In genomic region chr12:56375598-56376434, GRCh38 we compare ENCODE assay signal across 1 cellular context.
TF ChIP-seq lines count a peak whose summit lies in the region.

No MANE protein-coding gene starts in this region.

TF ChIP-seq in K562, 482 proteins besides CTCF, POLR2A, EP300 and RAD21 (continues in another document):
- TF ChIP-seq MXI1 (IDR thresholded peaks at IDR 0.05; ENCODE audit: low read depth, low read length) (no peak), ATF6 (CRISPR knock-in tag; IDR thresholded peaks at IDR 0.05) (no peak), SMARCA4 (IDR thresholded peaks at IDR 0.05) (peak; percentile 56; the same call in 1 of the 2 replicates), KLF6 (CRISPR knock-in tag; IDR thresholded peaks at IDR 0.05; ENCODE audit: borderline replicate concordance) (no peak), MAFK (IDR thresholded peaks at IDR 0.05; ENCODE audit: low read length) (peak; percentile 55; the same call in 1 of the 2 replicates), CBFA2T3 (IDR thresholded peaks at IDR 0.05) (peak; percentile 85), L3MBTL2 (IDR thresholded peaks at IDR 0.05) (peak; percentile 50; the same call in 1 of the 2 replicates), ZSCAN29 (IDR thresholded peaks at IDR 0.05) (no peak), NONO (IDR thresholded peaks at IDR 0.05; ENCODE audit: low read depth in 2 of 2, low read length in 1 of 2) (no peak), HIVEP1 (CRISPR knock-in tag; IDR thresholded peaks at IDR 0.05) (no peak), NR1H2 (CRISPR knock-in tag; IDR thresholded peaks at IDR 0.05) (no peak), ZNF316 (IDR thresholded peaks at IDR 0.05) (peak; percentile 94), ARID1B (IDR thresholded peaks at IDR 0.05) (peak; percentile 85), GATA2 (CRISPR knock-in tag; IDR thresholded peaks at IDR 0.05) (no peak), HMBOX1 (IDR thresholded peaks at IDR 0.05) (no peak), STAT5A (IDR thresholded peaks at IDR 0.05; ENCODE audit: borderline replicate concordance, low read length) (0 out of 2 replicates have a peak, but pooled peaks have one; percentile 17), ZNF324 (CRISPR knock-in tag; IDR thresholded peaks at IDR 0.05) (no peak), TCF3 (CRISPR knock-in tag; IDR thresholded peaks at IDR 0.05) (peak; percentile 75), SMAD1 (IDR thresholded peaks at IDR 0.05; ENCODE audit: low read depth, low read length, partially characterized antibody) (no peak), CREBBP (IDR thresholded peaks at IDR 0.05; ENCODE audit: low read depth, low read length) (no peak), TAL1 (IDR thresholded peaks at IDR 0.05) (peak; percentile 82), MTA2 (IDR thresholded peaks at IDR 0.05; ENCODE audit: low read depth) (peak; percentile 64; the same call in 1 of the 2 replicates), SIX5 (IDR thresholded peaks at IDR 0.05; ENCODE audit: borderline replicate concordance in 1 of 2, insufficient read depth in 1 of 2, low read depth in 1 of 2, low read length in 2 of 2) (no peak), NFRKB (IDR thresholded peaks at IDR 0.05; ENCODE audit: low read depth) (no peak), XRCC4 (IDR thresholded peaks at IDR 0.05; ENCODE audit: extremely low read depth, insufficient read depth, insufficient read length) (no peak), ZNF644 (tag; IDR thresholded peaks at IDR 0.05; ENCODE audit: low read depth) (no peak), CBFA2T2 (conservative IDR thresholded peaks at IDR 0.05) (peak; percentile 74), NFYB (IDR thresholded peaks at IDR 0.05; ENCODE audit: extremely low read depth, insufficient read length) (no peak), E2F3 (CRISPR knock-in tag; IDR thresholded peaks at IDR 0.05) (no peak), CC2D1A (IDR thresholded peaks at IDR 0.05) (peak; percentile 11; the same call in 1 of the 2 replicates), NFIC (IDR thresholded peaks at IDR 0.05) (peak; percentile 42; the same call in 1 of the 2 replicates), ZNF551 (CRISPR knock-in tag; IDR thresholded peaks at IDR 0.05) (no peak), C11orf30 (IDR thresholded peaks at IDR 0.05; ENCODE audit: low read depth) (peak; percentile 83), ZNF408 (CRISPR knock-in tag; IDR thresholded peaks at IDR 0.05; ENCODE audit: low read depth) (no peak), DPF2 (IDR thresholded peaks at IDR 0.05) (peak; percentile 47), ZNF384 (IDR thresholded peaks at IDR 0.05; ENCODE audit: low read depth, low read length) (peak; percentile 54; the same call in 1 of the 2 replicates), PML (IDR thresholded peaks at IDR 0.05; ENCODE audit: low read length) (no peak), ZNF639 (CRISPR knock-in tag; conservative IDR thresholded peaks at IDR 0.05 in 1 of 2, IDR thresholded peaks at IDR 0.05 in 1 of 2) (0 out of 4 replicates have a peak, but pooled peaks of 1 of the 2 experiments have one; percentile 50), KDM2B (CRISPR knock-in tag; IDR thresholded peaks at IDR 0.05) (no peak), HDAC1 (IDR thresholded peaks at IDR 0.05) (peak in 1 of 2 experiments; percentile 18; a peak in 1 of 4 replicates), CTBP1 (IDR thresholded peaks at IDR 0.05; ENCODE audit: borderline replicate concordance) (no peak), MAFG (tag; conservative IDR thresholded peaks at IDR 0.05) (peak; percentile 76), MAFF (IDR thresholded peaks at IDR 0.05; ENCODE audit: low read length) (peak; percentile 54), LEF1 (IDR thresholded peaks at IDR 0.05) (peak; percentile 50; the same call in 1 of the 2 replicates), ZNF57 (CRISPR knock-in tag; IDR thresholded peaks at IDR 0.05) (no peak), PBX2 (CRISPR knock-in tag; IDR thresholded peaks at IDR 0.05; ENCODE audit: low read depth) (no peak), PBX2 (tag; conservative IDR thresholded peaks at IDR 0.05; ENCODE audit: low read depth) (peak; percentile 87), MEIS2 (IDR thresholded peaks at IDR 0.05; ENCODE audit: partially characterized antibody) (peak; percentile 94), MEF2D (tag; conservative IDR thresholded peaks at IDR 0.05; ENCODE audit: low read depth) (0 out of 2 replicates have a peak, but pooled peaks have one; percentile 18), HOXB6 (CRISPR knock-in tag; IDR thresholded peaks at IDR 0.05; ENCODE audit: borderline replicate concordance) (no peak), SREBF2 (CRISPR knock-in tag; IDR thresholded peaks at IDR 0.05) (no peak), ARHGAP35 (IDR thresholded peaks at IDR 0.05; ENCODE audit: partially characterized antibody) (no peak)
- TF ChIP-seq, protein P1, sequence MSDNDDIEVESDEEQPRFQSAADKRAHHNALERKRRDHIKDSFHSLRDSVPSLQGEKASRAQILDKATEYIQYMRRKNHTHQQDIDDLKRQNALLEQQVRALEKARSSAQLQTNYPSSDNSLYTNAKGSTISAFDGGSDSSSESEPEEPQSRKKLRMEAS (CRISPR knock-in tag; IDR thresholded peaks at IDR 0.05): no peak
- TF ChIP-seq, protein P2, sequence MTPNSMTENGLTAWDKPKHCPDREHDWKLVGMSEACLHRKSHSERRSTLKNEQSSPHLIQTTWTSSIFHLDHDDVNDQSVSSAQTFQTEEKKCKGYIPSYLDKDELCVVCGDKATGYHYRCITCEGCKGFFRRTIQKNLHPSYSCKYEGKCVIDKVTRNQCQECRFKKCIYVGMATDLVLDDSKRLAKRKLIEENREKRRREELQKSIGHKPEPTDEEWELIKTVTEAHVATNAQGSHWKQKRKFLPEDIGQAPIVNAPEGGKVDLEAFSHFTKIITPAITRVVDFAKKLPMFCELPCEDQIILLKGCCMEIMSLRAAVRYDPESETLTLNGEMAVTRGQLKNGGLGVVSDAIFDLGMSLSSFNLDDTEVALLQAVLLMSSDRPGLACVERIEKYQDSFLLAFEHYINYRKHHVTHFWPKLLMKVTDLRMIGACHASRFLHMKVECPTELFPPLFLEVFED (CRISPR knock-in tag; conservative IDR thresholded peaks at IDR 0.05): no peak
